In the genomic region with DNA sequence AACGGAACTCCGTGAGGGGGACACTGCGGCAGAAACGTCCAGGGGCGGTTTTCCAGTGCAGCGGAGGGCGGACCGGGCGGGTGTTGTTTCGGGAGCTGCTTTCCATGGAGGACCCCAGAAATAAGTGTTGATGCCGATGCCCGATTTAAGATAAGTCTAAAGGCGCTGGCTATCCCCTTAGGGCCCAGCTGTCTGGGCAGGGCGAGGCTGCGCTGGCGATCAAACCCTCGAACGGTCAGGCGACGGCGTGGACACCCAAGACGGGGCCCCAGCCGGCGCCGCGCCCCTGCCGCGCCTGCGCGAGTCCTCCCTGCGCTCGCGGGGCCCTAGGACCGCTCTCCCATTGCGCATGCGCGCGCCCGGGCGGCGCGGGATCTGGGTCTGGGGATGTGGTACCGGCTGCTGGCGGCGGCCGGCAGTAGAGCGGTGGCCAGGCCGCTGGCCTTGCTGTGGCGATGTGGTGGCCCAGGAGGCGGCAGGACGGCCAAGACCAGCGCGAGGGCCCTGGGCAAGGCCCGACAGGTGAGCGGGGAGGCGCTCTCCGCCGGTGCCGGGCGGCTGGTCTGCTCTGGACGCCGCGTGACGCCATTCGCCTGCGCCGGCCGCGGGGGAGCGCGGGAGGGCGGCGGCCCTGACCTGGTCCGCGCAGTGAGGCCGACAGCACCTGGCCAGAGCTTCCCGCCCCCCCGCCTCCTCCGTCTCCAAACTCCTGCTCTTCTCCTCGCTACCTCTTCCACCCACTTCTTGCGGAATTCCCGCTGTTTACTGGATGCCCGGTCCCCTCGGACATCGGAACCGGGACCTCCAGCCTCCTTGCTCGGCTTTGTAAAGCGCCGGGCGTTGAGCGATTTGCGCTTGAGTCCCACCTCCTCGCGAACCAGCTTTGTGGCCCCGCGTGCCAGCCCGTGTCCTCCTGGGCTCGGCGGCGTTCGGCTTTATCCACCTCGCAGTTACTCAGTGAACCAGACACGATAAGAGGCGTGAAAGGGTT, we compare ENCODE assay signal across 1 cellular context.
TF ChIP-seq lines count a peak whose summit lies in the region.

No MANE protein-coding gene starts in this region.

TF ChIP-seq in K562, 482 proteins besides CTCF, POLR2A, EP300 and RAD21 (continues in another document):
- TF ChIP-seq JUND (IDR thresholded peaks at IDR 0.05; ENCODE audit: borderline replicate concordance, low read depth, low read length): no peak
- no peak for TF ChIP-seq JUND (tag; IDR thresholded peaks at IDR 0.05; ENCODE audit: borderline replicate concordance, low read depth, low read length)
- no peak for TF ChIP-seq BRD4 (IDR thresholded peaks at IDR 0.05)
- TF ChIP-seq, protein P1, sequence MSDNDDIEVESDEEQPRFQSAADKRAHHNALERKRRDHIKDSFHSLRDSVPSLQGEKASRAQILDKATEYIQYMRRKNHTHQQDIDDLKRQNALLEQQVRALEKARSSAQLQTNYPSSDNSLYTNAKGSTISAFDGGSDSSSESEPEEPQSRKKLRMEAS (CRISPR knock-in tag; IDR thresholded peaks at IDR 0.05): peak; percentile 81
- no peak for TF ChIP-seq MYNN (IDR thresholded peaks at IDR 0.05)
- TF ChIP-seq MYNN (CRISPR knock-in tag; IDR thresholded peaks at IDR 0.05): no peak
- TF ChIP-seq, protein P2, sequence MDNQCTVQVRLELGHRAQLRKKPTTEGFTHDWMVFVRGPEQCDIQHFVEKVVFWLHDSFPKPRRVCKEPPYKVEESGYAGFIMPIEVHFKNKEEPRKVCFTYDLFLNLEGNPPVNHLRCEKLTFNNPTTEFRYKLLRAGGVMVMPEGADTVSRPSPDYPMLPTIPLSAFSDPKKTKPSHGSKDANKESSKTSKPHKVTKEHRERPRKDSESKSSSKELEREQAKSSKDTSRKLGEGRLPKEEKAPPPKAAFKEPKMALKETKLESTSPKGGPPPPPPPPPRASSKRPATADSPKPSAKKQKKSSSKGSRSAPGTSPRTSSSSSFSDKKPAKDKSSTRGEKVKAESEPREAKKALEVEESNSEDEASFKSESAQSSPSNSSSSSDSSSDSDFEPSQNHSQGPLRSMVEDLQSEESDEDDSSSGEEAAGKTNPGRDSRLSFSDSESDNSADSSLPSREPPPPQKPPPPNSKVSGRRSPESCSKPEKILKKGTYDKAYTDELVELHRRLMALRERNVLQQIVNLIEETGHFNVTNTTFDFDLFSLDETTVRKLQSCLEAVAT (IDR thresholded peaks at IDR 0.05): peak; percentile 66 to 76; a peak in 2 of 4 replicates
- TF ChIP-seq GABPB1 (CRISPR knock-in tag; IDR thresholded peaks at IDR 0.05): peak; percentile 57
- TF ChIP-seq, protein P3, sequence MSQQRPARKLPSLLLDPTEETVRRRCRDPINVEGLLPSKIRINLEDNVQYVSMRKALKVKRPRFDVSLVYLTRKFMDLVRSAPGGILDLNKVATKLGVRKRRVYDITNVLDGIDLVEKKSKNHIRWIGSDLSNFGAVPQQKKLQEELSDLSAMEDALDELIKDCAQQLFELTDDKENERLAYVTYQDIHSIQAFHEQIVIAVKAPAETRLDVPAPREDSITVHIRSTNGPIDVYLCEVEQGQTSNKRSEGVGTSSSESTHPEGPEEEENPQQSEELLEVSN (IDR thresholded peaks at IDR 0.05; ENCODE audit: borderline replicate concordance in 1 of 2, extremely low read depth in 1 of 2, insufficient read depth in 1 of 2, insufficient read length in 1 of 2, low read depth in 1 of 2, low read length in 1 of 2, poor library complexity in 1 of 2, severe bottlenecking in 1 of 2): peak; percentile 76 to 81
- peak; percentile 35 for TF ChIP-seq PCBP1 (IDR thresholded peaks at IDR 0.05; ENCODE audit: low read depth, low read length, poor library complexity, severe bottlenecking)
- TF ChIP-seq ZNF740 (CRISPR knock-in tag; IDR thresholded peaks at IDR 0.05): peak; percentile 84
- TF ChIP-seq ZNF740 (tag; IDR thresholded peaks at IDR 0.05): peak in 1 of 2 experiments; percentile 20; a peak in 1 of 4 replicates
- TF ChIP-seq MAFK (IDR thresholded peaks at IDR 0.05; ENCODE audit: low read length): no peak
- TF ChIP-seq, protein P4, sequence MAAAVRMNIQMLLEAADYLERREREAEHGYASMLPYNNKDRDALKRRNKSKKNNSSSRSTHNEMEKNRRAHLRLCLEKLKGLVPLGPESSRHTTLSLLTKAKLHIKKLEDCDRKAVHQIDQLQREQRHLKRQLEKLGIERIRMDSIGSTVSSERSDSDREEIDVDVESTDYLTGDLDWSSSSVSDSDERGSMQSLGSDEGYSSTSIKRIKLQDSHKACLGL (CRISPR knock-in tag; IDR thresholded peaks at IDR 0.05; ENCODE audit: borderline replicate concordance, poor library complexity, severe bottlenecking): peak; percentile 27
- TF ChIP-seq, protein P5, sequence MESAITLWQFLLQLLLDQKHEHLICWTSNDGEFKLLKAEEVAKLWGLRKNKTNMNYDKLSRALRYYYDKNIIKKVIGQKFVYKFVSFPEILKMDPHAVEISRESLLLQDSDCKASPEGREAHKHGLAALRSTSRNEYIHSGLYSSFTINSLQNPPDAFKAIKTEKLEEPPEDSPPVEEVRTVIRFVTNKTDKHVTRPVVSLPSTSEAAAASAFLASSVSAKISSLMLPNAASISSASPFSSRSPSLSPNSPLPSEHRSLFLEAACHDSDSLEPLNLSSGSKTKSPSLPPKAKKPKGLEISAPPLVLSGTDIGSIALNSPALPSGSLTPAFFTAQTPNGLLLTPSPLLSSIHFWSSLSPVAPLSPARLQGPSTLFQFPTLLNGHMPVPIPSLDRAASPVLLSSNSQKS (CRISPR knock-in tag; IDR thresholded peaks at IDR 0.05): no peak
- peak; percentile 70 for TF ChIP-seq NCOA6 (IDR thresholded peaks at IDR 0.05)
- TF ChIP-seq, protein P6, sequence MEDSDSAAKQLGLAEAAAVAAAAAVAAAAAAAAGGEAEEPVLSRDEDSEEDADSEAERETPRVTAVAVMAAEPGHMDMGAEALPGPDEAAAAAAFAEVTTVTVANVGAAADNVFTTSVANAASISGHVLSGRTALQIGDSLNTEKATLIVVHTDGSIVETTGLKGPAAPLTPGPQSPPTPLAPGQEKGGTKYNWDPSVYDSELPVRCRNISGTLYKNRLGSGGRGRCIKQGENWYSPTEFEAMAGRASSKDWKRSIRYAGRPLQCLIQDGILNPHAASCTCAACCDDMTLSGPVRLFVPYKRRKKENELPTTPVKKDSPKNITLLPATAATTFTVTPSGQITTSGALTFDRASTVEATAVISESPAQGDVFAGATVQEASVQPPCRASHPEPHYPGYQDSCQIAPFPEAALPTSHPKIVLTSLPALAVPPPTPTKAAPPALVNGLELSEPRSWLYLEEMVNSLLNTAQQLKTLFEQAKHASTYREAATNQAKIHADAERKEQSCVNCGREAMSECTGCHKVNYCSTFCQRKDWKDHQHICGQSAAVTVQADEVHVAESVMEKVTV (CRISPR knock-in tag; IDR thresholded peaks at IDR 0.05): no peak
- peak; percentile 7; the same call in 1 of the 2 replicates for TF ChIP-seq ZNF212 (CRISPR knock-in tag; IDR thresholded peaks at IDR 0.05)
- TF ChIP-seq SOX6 (IDR thresholded peaks at IDR 0.05): peak; percentile 44; the same call in 1 of the 2 replicates
- peak; percentile 44; the same call in 1 of the 2 replicates for TF ChIP-seq KLF6 (CRISPR knock-in tag; IDR thresholded peaks at IDR 0.05; ENCODE audit: borderline replicate concordance)
- 0 out of 2 replicates have a peak, but pooled peaks have one; percentile 11 for TF ChIP-seq GTF2F1 (IDR thresholded peaks at IDR 0.05; ENCODE audit: low read depth, low read length)
- TF ChIP-seq CREB1 (IDR thresholded peaks at IDR 0.05): peak; percentile 98
- peak; percentile 99 for TF ChIP-seq CREB1 (CRISPR knock-in tag; IDR thresholded peaks at IDR 0.05)
- TF ChIP-seq SIN3B (IDR thresholded peaks at IDR 0.05; ENCODE audit: low read depth): peak; percentile 98
- TF ChIP-seq, protein P7, sequence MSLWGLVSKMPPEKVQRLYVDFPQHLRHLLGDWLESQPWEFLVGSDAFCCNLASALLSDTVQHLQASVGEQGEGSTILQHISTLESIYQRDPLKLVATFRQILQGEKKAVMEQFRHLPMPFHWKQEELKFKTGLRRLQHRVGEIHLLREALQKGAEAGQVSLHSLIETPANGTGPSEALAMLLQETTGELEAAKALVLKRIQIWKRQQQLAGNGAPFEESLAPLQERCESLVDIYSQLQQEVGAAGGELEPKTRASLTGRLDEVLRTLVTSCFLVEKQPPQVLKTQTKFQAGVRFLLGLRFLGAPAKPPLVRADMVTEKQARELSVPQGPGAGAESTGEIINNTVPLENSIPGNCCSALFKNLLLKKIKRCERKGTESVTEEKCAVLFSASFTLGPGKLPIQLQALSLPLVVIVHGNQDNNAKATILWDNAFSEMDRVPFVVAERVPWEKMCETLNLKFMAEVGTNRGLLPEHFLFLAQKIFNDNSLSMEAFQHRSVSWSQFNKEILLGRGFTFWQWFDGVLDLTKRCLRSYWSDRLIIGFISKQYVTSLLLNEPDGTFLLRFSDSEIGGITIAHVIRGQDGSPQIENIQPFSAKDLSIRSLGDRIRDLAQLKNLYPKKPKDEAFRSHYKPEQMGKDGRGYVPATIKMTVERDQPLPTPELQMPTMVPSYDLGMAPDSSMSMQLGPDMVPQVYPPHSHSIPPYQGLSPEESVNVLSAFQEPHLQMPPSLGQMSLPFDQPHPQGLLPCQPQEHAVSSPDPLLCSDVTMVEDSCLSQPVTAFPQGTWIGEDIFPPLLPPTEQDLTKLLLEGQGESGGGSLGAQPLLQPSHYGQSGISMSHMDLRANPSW (CRISPR knock-in tag; IDR thresholded peaks at IDR 0.05): 0 out of 2 replicates have a peak, but pooled peaks have one; percentile 56
- TF ChIP-seq TEAD4 (IDR thresholded peaks at IDR 0.05; ENCODE audit: low read length): no peak
- no peak for TF ChIP-seq TEAD4 (CRISPR knock-in tag; IDR thresholded peaks at IDR 0.05; ENCODE audit: borderline replicate concordance)
- TF ChIP-seq MIER1 (IDR thresholded peaks at IDR 0.05; ENCODE audit: low read depth): no peak
- peak; percentile 13; the same call in 1 of the 2 replicates for TF ChIP-seq PHB (CRISPR knock-in tag; IDR thresholded peaks at IDR 0.05)
- TF ChIP-seq, protein P8, sequence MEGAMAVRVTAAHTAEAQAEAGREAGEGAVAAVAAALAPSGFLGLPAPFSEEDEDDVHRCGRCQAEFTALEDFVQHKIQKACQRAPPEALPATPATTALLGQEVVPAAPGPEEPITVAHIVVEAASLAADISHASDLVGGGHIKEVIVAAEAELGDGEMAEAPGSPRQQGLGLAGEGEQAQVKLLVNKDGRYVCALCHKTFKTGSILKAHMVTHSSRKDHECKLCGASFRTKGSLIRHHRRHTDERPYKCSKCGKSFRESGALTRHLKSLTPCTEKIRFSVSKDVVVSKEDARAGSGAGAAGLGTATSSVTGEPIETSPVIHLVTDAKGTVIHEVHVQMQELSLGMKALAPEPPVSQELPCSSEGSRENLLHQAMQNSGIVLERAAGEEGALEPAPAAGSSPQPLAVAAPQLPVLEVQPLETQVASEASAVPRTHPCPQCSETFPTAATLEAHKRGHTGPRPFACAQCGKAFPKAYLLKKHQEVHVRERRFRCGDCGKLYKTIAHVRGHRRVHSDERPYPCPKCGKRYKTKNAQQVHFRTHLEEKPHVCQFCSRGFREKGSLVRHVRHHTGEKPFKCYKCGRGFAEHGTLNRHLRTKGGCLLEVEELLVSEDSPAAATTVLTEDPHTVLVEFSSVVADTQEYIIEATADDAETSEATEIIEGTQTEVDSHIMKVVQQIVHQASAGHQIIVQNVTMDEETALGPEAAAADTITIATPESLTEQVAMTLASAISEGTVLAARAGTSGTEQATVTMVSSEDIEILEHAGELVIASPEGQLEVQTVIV (CRISPR knock-in tag; IDR thresholded peaks at IDR 0.05; ENCODE audit: borderline replicate concordance): no peak
- TF ChIP-seq HMGN3 (IDR thresholded peaks at IDR 0.05; ENCODE audit: borderline replicate concordance, extremely low read depth, insufficient read length, low read depth, low read length): peak; percentile 17
- TF ChIP-seq POU5F1 (IDR thresholded peaks at IDR 0.05; ENCODE audit: borderline replicate concordance, low read depth, low read length, partially characterized antibody): peak; percentile 74
- TF ChIP-seq E2F8 (IDR thresholded peaks at IDR 0.05; ENCODE audit: low read depth, partially characterized antibody): peak; percentile 62
- peak in 1 of 2 experiments; percentile 42; a peak in 1 of 4 replicates for TF ChIP-seq TBL1XR1 (IDR thresholded peaks at IDR 0.05; ENCODE audit: low read length in 2 of 2)
- TF ChIP-seq ZNF668 (CRISPR knock-in tag; IDR thresholded peaks at IDR 0.05): no peak
- TF ChIP-seq GATAD2B (IDR thresholded peaks at IDR 0.05; ENCODE audit: borderline replicate concordance): peak; percentile 51; the same call in 1 of the 2 replicates
- peak; percentile 71; the same call in 1 of the 2 replicates for TF ChIP-seq POLR2H (tag; IDR thresholded peaks at IDR 0.05; ENCODE audit: low read depth)
- TF ChIP-seq FUS (optimal IDR thresholded peaks at IDR 0.05; ENCODE audit: low read depth, low read length): peak; percentile 89
- TF ChIP-seq ZNF121 (CRISPR knock-in tag; conservative IDR thresholded peaks at IDR 0.05): no peak
